In genomic region chr1:52204696-52205095, GRCh38 we compare ENCODE assay signal across 16 cellular contexts.
"Had no signal": no experiment of that assay in that cellular context is flagged by ENCODE, and none has a peak within 500 bp of the region (broad histone marks: within the 10 kb centered on the region; RNA-seq: fewer than 3 reads in every experiment).

No MANE protein-coding gene starts in this region.

- H3K9me3 Mint-ChIP-seq: activated CD4-positive, alpha-beta T cell treated with anti-CD3 and anti-CD28 coated beads, Interleukin-2, amount 10 ng/mL, durations not matched to agents 24 days and 14 days had no signal

- H3K4me3 Mint-ChIP-seq: activated B cell treated with CpG ODN at 0.5 μM for 24 hours; activated CD4-positive, alpha-beta T cell treated with anti-CD3 and anti-CD28 coated beads, Interleukin-2, amount 10 ng/mL, durations not matched to agents 24 days and 14 days; activated naive CD8-positive, alpha-beta T cell; memory B cell; nephron had no signal

- H3K27ac Mint-ChIP-seq: activated B cell treated with CpG ODN at 0.5 μM for 24 hours; activated CD4-positive, alpha-beta T cell treated with anti-CD3 and anti-CD28 coated beads, Interleukin-2, amount 10 ng/mL, durations not matched to agents 24 days and 14 days; activated naive CD8-positive, alpha-beta T cell; memory B cell had no signal

- H3K36me3 Mint-ChIP-seq: memory B cell had no signal

- DNase-seq: activated B cell treated with CpG ODN at 0.5 μM for 24 hours; activated CD4-positive, alpha-beta T cell treated with anti-CD3 and anti-CD28 coated beads, Interleukin-2, amount 10 ng/mL, durations not matched to agents 24 days and 14 days; activated effector memory CD4-positive, alpha-beta T cell treated with anti-CD3 and anti-CD28 coated beads, Interleukin-2, amount 50 U/mL, for 16 hours; brain microvascular endothelial cell; esophagus squamous epithelium; foreskin fibroblast; head of caudate nucleus; left lung; right lobe of liver; stimulated activated CD4-positive, alpha-beta T cell treated with anti-CD3 and anti-CD28 coated beads, Interleukin-2, amount 100 ng/mL, for 24 hours; stimulated activated naive CD4-positive, alpha-beta T cell treated with Interleukin-2 at 50 U/mL for 16 hours; T-helper 1 cell; upper lobe of left lung had no signal

- H3K27me3 Mint-ChIP-seq: activated naive CD8-positive, alpha-beta T cell had no signal

- ATAC-seq: left lung, right lobe of liver had no signal

- H3K4me1 Mint-ChIP-seq: activated B cell treated with CpG ODN at 0.5 μM for 24 hours; activated CD4-positive, alpha-beta T cell treated with anti-CD3 and anti-CD28 coated beads, Interleukin-2, amount 10 ng/mL, durations not matched to agents 24 days and 14 days; memory B cell had no signal
